ENCODE assay signal across 2 cellular contexts in the genomic region with DNA sequence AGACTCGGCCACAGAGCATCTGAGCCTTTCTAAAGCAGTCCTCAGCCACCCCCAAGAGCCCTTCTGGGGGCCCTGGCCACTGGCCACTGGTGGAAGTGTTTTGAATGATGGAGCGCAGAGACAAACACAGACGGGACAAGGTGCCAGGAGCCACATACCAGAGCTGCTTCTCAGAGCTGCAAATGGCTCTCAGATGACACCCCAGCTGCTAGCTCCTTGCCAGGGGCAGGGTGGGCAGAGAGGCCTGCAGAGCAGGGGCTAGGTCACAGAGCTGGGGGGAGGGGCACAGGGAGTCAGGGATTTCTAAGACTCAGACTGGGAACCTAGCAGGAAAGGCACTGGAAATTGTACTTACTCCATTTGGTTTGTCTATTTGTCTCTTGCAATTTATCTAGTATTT.
TF ChIP-seq lines count a peak whose summit lies in the region.

No MANE protein-coding gene starts in this region.

TF ChIP-seq in H1, 55 proteins besides CTCF, POLR2A, EP300 and RAD21:
- no peak for TF ChIP-seq SIRT6 (IDR thresholded peaks at IDR 0.05; ENCODE audit: low read length)
- no peak for TF ChIP-seq JUN (IDR thresholded peaks at IDR 0.05; ENCODE audit: low read depth, low read length)
- TF ChIP-seq, protein P1, sequence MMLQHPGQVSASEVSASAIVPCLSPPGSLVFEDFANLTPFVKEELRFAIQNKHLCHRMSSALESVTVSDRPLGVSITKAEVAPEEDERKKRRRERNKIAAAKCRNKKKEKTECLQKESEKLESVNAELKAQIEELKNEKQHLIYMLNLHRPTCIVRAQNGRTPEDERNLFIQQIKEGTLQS (IDR thresholded peaks at IDR 0.05; ENCODE audit: insufficient read depth, low read depth, low read length), result no peak
- TF ChIP-seq KDM4A (IDR thresholded peaks at IDR 0.05; ENCODE audit: low read depth, low read length, severe bottlenecking), result no peak
- TF ChIP-seq RXRA (IDR thresholded peaks at IDR 0.05; ENCODE audit: insufficient read depth, low read depth, low read length), result no peak
- no peak for TF ChIP-seq GABPA (IDR thresholded peaks at IDR 0.05; ENCODE audit: borderline replicate concordance, insufficient read depth, low read length)
- TF ChIP-seq ZNF274 (IDR thresholded peaks at IDR 0.05; ENCODE audit: borderline replicate concordance, extremely low read depth, low read length), result no peak
- no peak for TF ChIP-seq BCL11A (IDR thresholded peaks at IDR 0.05; ENCODE audit: low read depth in 2 of 2, low read length in 2 of 2)
- no peak for TF ChIP-seq RFX5 (IDR thresholded peaks at IDR 0.05; ENCODE audit: borderline replicate concordance, low read depth, low read length)
- TF ChIP-seq HDAC6 (IDR thresholded peaks at IDR 0.05; ENCODE audit: low read depth, low read length), result no peak
- no peak for TF ChIP-seq CHD1 (IDR thresholded peaks at IDR 0.05; ENCODE audit: low read depth, low read length)
- no peak for TF ChIP-seq TAF1 (IDR thresholded peaks at IDR 0.05; ENCODE audit: low read depth, low read length)
- TF ChIP-seq SIN3A (conservative IDR thresholded peaks at IDR 0.05 in 1 of 2, IDR thresholded peaks at IDR 0.05 in 1 of 2; ENCODE audit: low read depth in 1 of 2, low read length in 2 of 2), result no peak
- no peak for TF ChIP-seq PHF8 (conservative IDR thresholded peaks at IDR 0.05; ENCODE audit: low read depth, low read length)
- no peak for TF ChIP-seq SP2 (IDR thresholded peaks at IDR 0.05; ENCODE audit: low read length)
- no peak for TF ChIP-seq SUZ12 (IDR thresholded peaks at IDR 0.05; ENCODE audit: low read length)
- no peak for TF ChIP-seq POLR2AphosphoS5 (IDR thresholded peaks at IDR 0.05; ENCODE audit: low read depth, low read length)
- TF ChIP-seq KDM1A (IDR thresholded peaks at IDR 0.05; ENCODE audit: borderline replicate concordance, low read length), result no peak

TF ChIP-seq in HepG2, 621 proteins besides CTCF, POLR2A, EP300 and RAD21:
- TF ChIP-seq ZNF772 (CRISPR knock-in tag; IDR thresholded peaks at IDR 0.05), result no peak
- TF ChIP-seq RXRB (CRISPR knock-in tag; IDR thresholded peaks at IDR 0.05; ENCODE audit: borderline replicate concordance), result no peak
- TF ChIP-seq SP4 (CRISPR knock-in tag; IDR thresholded peaks at IDR 0.05), result no peak
- TF ChIP-seq IKZF1 (IDR thresholded peaks at IDR 0.05), result no peak
- TF ChIP-seq ZFP62 (CRISPR knock-in tag; IDR thresholded peaks at IDR 0.05), result no peak
- no peak for TF ChIP-seq NFE2L1 (CRISPR knock-in tag; IDR thresholded peaks at IDR 0.05; ENCODE audit: borderline replicate concordance)
- TF ChIP-seq PHF21A (CRISPR knock-in tag; IDR thresholded peaks at IDR 0.05), result no peak
- TF ChIP-seq, protein P2, sequence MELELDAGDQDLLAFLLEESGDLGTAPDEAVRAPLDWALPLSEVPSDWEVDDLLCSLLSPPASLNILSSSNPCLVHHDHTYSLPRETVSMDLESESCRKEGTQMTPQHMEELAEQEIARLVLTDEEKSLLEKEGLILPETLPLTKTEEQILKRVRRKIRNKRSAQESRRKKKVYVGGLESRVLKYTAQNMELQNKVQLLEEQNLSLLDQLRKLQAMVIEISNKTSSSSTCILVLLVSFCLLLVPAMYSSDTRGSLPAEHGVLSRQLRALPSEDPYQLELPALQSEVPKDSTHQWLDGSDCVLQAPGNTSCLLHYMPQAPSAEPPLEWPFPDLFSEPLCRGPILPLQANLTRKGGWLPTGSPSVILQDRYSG (CRISPR knock-in tag; IDR thresholded peaks at IDR 0.05), result no peak
- TF ChIP-seq CENPX (CRISPR knock-in tag; IDR thresholded peaks at IDR 0.05), result no peak
- no peak for TF ChIP-seq ESRRA (CRISPR knock-in tag; IDR thresholded peaks at IDR 0.05; ENCODE audit: low read depth)
- TF ChIP-seq HOXA3 (CRISPR knock-in tag; IDR thresholded peaks at IDR 0.05), result no peak
- TF ChIP-seq TRIM24 (CRISPR knock-in tag; IDR thresholded peaks at IDR 0.05), result no peak
TF ChIP-seq in HepG2: peak in this region for 0.
